31 cellular contexts compared by ENCODE assay signal in genomic region chr20:49210101-49210749, GRCh38. TPM values are rescaled to one million over a fixed set of nuclear protein-coding genes. Genes with fewer than 3 reads are reported as not detected.
DNase-seq lines count a peak whose midpoint lies in the region; ATAC-seq and TF ChIP-seq lines count a peak whose summit lies in the region.
"Had no signal": no experiment of that assay in that cellular context is flagged by ENCODE, and none has a peak within 500 bp of the region (broad histone marks: within the 10 kb centered on the region; RNA-seq: fewer than 3 reads in every experiment).

No MANE protein-coding gene starts in this region.

- no peaks in the 10 kb centered on the region for H3K79me1 ChIP-seq in mesendoderm (ENCODE audit: low read length)

- no peak overlapping the region for H3K4ac ChIP-seq in mesendoderm (ENCODE audit: low read depth, low read length)

- no peak for ATAC-seq in GM18907 (IDR thresholded peaks at IDR 0.05; ENCODE audit: unreplicated experiment)
- no peak for ATAC-seq in T-helper 17 cell
- no peak for ATAC-seq in mucosa of descending colon
- ATAC-seq: activated CD8-positive, alpha-beta memory T cell treated with anti-CD3 and anti-CD28 coated beads, Interleukin-2, amount 10 ng/mL, durations not matched to agents 7 days and 5 days; activated T-cell treated with anti-CD3 and anti-CD28 coated beads, Interleukin-2, amount 50 U/mL, for 72 hours; sciatic nerve; stimulated activated naive CD8-positive, alpha-beta T cell treated with anti-CD3 and anti-CD28 coated beads, Interleukin-15, Interleukin-2, amounts not matched to agents 100 U/mL and 50 U/mL, for 24 hours had no signal

- H3K18ac ChIP-seq in mesendoderm (ENCODE audit: low read length) = no peak overlapping the region

- H3K36me3 Mint-ChIP-seq in T-helper 17 cell (ENCODE audit: low read depth) = no peaks in the 10 kb centered on the region

- no peak overlapping the region for H4K5ac ChIP-seq in mesendoderm (ENCODE audit: low read length)

- H3K4me3 ChIP-seq in mesendoderm (ENCODE audit: low read length) (no peak overlapping the region), mucosa of descending colon (no peak overlapping the region)
- H3K4me3 ChIP-seq: BLaER1 treated with 17β-estradiol and CSF1 and Interleukin-3, amounts not matched to agents 10 nM and 100 nM; cardiac muscle cell; dorsolateral prefrontal cortex; lung; MG63; thyroid gland had no signal

- no peak overlapping the region for H3K27ac Mint-ChIP-seq in T-helper 17 cell
- H3K27ac Mint-ChIP-seq: activated CD8-positive, alpha-beta memory T cell treated with anti-CD3 and anti-CD28 coated beads, Interleukin-2, amount 10 ng/mL, durations not matched to agents 7 days and 5 days; activated T-cell treated with anti-CD3 and anti-CD28 coated beads, Interleukin-2, amount 50 U/mL, for 72 hours; H9 had no signal

- no peak overlapping the region for H3K9ac ChIP-seq in mesendoderm (ENCODE audit: low read length)
- H3K9ac ChIP-seq: BLaER1 treated with 17β-estradiol and CSF1 and Interleukin-3, amounts not matched to agents 10 nM and 100 nM; SK-N-SH had no signal

- DNase-seq in GM03348 (ENCODE audit: low spot score) (peak; percentile 12), RKO (ENCODE audit: low spot score) (peak; percentile 58), fibroblast of gingiva (ENCODE audit: low read depth) (peak; percentile 71), mesendoderm (peak; percentile 25), T-helper 17 cell (no peak), mucosa of descending colon (no peak)
- DNase-seq in effector CD4-positive, alpha-beta T cell = no peak
- DNase-seq: activated CD4-positive, alpha-beta T cell treated with anti-CD3 and anti-CD28 coated beads for 48 hours; activated CD8-positive, alpha-beta memory T cell treated with anti-CD3 and anti-CD28 coated beads, Interleukin-2, amount 10 ng/mL, durations not matched to agents 7 days and 5 days; activated naive CD4-positive, alpha-beta T cell treated with anti-CD3 and anti-CD28 coated beads, Interleukin-2, amount 50 U/mL, for 16 hours; activated T-cell treated with anti-CD3 and anti-CD28 coated beads, Interleukin-2, amount 50 U/mL, for 72 hours; COR-L47; DND-41; dorsolateral prefrontal cortex; H9; IMR-90; islet precursor cell; MG63; NCI-H1417 treated with DMSO at 0.1 percent for 48 hours; NCI-H2171; NCI-H524; SK-N-SH; stimulated activated naive CD8-positive, alpha-beta T cell treated with anti-CD3 and anti-CD28 coated beads, Interleukin-15, Interleukin-2, amounts not matched to agents 100 U/mL and 50 U/mL, for 24 hours; thyroid gland had no signal

- H3K27ac ChIP-seq in mesendoderm (ENCODE audit: low read depth, low read length) = no peak overlapping the region
- H3K27ac ChIP-seq: BLaER1 treated with 17β-estradiol and CSF1 and Interleukin-3, amounts not matched to agents 10 nM and 100 nM; cardiac muscle cell; dorsolateral prefrontal cortex; RWPE1; thyroid gland had no signal

- H3K36me3 ChIP-seq in mesendoderm (ENCODE audit: control insufficient read depth, insufficient read depth, low read length) (no peaks in the 10 kb centered on the region), mucosa of descending colon (ENCODE audit: low read depth) (no peaks in the 10 kb centered on the region)
- H3K36me3 ChIP-seq: BLaER1 treated with 17β-estradiol and CSF1 and Interleukin-3, amounts not matched to agents 10 nM and 100 nM; cardiac muscle cell; MG63; thyroid gland had no signal

- no peak for TF ChIP-seq CTCF in mucosa of descending colon (IDR thresholded peaks at IDR 0.05)

- H3K27me3 ChIP-seq in mesendoderm (ENCODE audit: insufficient read depth, low read length, poor library complexity) = no peaks in the 10 kb centered on the region
- H3K27me3 ChIP-seq: BLaER1 treated with 17β-estradiol and CSF1 and Interleukin-3, amounts not matched to agents 10 nM and 100 nM; cardiac muscle cell; dorsolateral prefrontal cortex; MG63; thyroid gland had no signal

- no peak overlapping the region for H3K4me3 Mint-ChIP-seq in T-helper 17 cell
- H3K4me3 Mint-ChIP-seq: activated CD8-positive, alpha-beta memory T cell treated with anti-CD3 and anti-CD28 coated beads, Interleukin-2, amount 10 ng/mL, durations not matched to agents 7 days and 5 days; activated T-cell treated with anti-CD3 and anti-CD28 coated beads, Interleukin-2, amount 50 U/mL, for 72 hours; H9; neural crest cell had no signal

- H3K56ac ChIP-seq in mesendoderm (ENCODE audit: low read length) = no peak overlapping the region

- no peaks in the 10 kb centered on the region for H3K79me2 ChIP-seq in mesendoderm (ENCODE audit: control insufficient read depth, insufficient read depth, low read length)

- H3K27me3 Mint-ChIP-seq in T-helper 17 cell = no peaks in the 10 kb centered on the region
- H3K27me3 Mint-ChIP-seq: activated CD8-positive, alpha-beta memory T cell treated with anti-CD3 and anti-CD28 coated beads, Interleukin-2, amount 10 ng/mL, durations not matched to agents 7 days and 5 days had no signal

- no peaks in the 10 kb centered on the region for H3K9me3 ChIP-seq in T-helper 17 cell (ENCODE audit: control insufficient read depth, low read length, poor library complexity, severe bottlenecking)
- peaks cover 4% of the 10 kb centered on the region for H3K9me3 ChIP-seq in mucosa of descending colon
- H3K9me3 ChIP-seq: thyroid gland had no signal

- no peak overlapping the region for H2BK5ac ChIP-seq in mesendoderm (ENCODE audit: low read length)

- intact Hi-C loops in mucosa of descending colon (cut with DNase I, micrococcal nuclease) = no loop called here

- H4K8ac ChIP-seq in mesendoderm (ENCODE audit: low read depth, low read length) = no peak overlapping the region

- H2BK15ac ChIP-seq in mesendoderm (replicated peaks; ENCODE audit: low read depth) = no peak overlapping the region

- no peak overlapping the region for H3K23ac ChIP-seq in mesendoderm (ENCODE audit: low read length)

- H3K4me1 Mint-ChIP-seq in T-helper 17 cell = no peaks in the 10 kb centered on the region
- H3K4me1 Mint-ChIP-seq: activated CD8-positive, alpha-beta memory T cell treated with anti-CD3 and anti-CD28 coated beads, Interleukin-2, amount 10 ng/mL, durations not matched to agents 7 days and 5 days; H9; neural crest cell had no signal

- H3K4me1 ChIP-seq in mesendoderm (ENCODE audit: control insufficient read depth, low read depth, low read length) (no peaks in the 10 kb centered on the region), mucosa of descending colon (ENCODE audit: low read depth) (no peaks in the 10 kb centered on the region)
- H3K4me1 ChIP-seq: BLaER1 treated with 17β-estradiol and CSF1 and Interleukin-3, amounts not matched to agents 10 nM and 100 nM had no signal

- H3K4me2 ChIP-seq in mesendoderm (ENCODE audit: low read length) = no peak overlapping the region
- H3K4me2 ChIP-seq: BLaER1 treated with 17β-estradiol and CSF1 and Interleukin-3, amounts not matched to agents 10 nM and 100 nM; SK-N-SH had no signal

- H2BK120ac ChIP-seq in mesendoderm (ENCODE audit: low read depth, low read length) = no peak overlapping the region

- WGBS in mesendoderm (ENCODE audit: extremely low coverage, insufficient coverage, low lambda C conversion rate) = no CpG with 5 or more reads among the region's 1 CpG

- H2AK5ac ChIP-seq in mesendoderm (ENCODE audit: low read length) = no peak overlapping the region

RNA-seq across cellular contexts. Expression of gene DDX27, which starts 9.0 kb away (rescaled TPM):
- 71.9 TPM for polyA plus RNA-seq in mesendoderm (2013, experiment 1 of 2)
- polyA plus RNA-seq in mesendoderm (2013, experiment 2 of 2) = 72.6 TPM
- total RNA-seq in T-helper 17 cell = 10 to 100 TPM; 84.1 to 87.5 TPM
- 10 to 100 TPM; 27.1 to 32.8 (median 32.5) TPM for total RNA-seq in mucosa of descending colon

RNA-seq across cellular contexts. Expression of gene STAU1, which starts 22.1 kb away (rescaled TPM):
- polyA plus RNA-seq in mesendoderm (2013, experiment 1 of 2) = 103 TPM
- 105 TPM for polyA plus RNA-seq in mesendoderm (2013, experiment 2 of 2)
- 10 to 100 TPM; 45.6 to 62.5 TPM for total RNA-seq in T-helper 17 cell
- 10 to 100 TPM; 83.8 to 95.7 (median 91.0) TPM for total RNA-seq in mucosa of descending colon

Comparison
In these comparisons a context has a peak if more than half of its experiments do, and no peak if none do; other contexts are left out.
1. DNase-seq: peak in GM03348 (single experiment), RKO (single experiment), fibroblast of gingiva (single experiment) and mesendoderm (single experiment); none in effector CD4-positive, alpha-beta T cell (single experiment), T-helper 17 cell (0 of 3) and mucosa of descending colon (0 of 3).